ENCODE assay signal across 8 cellular contexts in the genomic region with DNA sequence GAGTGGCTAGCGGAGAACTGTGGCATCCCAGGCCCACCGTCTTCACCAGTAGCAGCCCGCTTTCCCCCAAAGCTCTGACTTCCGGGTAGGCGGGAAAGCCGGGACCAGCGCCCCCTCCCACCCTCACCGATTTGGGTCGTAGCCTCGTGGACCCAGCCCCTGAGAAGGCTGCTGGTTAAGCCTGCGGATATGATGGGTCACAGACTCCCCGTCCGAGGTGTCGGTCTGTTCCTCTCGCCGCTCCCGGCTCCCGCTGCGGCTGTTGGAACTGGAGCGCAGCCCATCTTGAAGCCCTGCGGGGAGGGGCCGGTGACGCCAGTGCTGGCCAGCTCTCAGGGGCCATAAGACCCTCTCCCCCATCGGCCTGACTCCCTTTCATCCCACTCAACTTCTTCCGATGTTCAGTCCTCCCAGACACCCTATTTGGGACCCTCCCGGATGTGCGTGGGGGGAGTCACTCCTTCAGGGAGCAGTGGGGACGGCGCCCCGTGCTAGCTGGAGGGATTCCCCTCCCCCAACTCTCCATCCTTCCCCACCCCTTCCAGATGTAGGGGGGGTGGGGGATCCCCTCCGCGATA. TPM values are rescaled to one million over a fixed set of nuclear protein-coding genes. Genes with fewer than 3 reads are reported as not detected.
DNase-seq lines count a peak whose midpoint lies in the region; ATAC-seq and TF ChIP-seq lines count a peak whose summit lies in the region.

No MANE protein-coding gene starts in this region.

- H3K36me3 ChIP-seq in SU-DHL-6 (ENCODE audit: low read length), result peaks cover 21% of the 10 kb centered on the region; the same call in 1 of the 2 replicates
- H3K36me3 ChIP-seq in thyroid gland, result peaks cover 26 to 33% of the 10 kb centered on the region in 2 donors

- H3K27ac ChIP-seq in SU-DHL-6 (ENCODE audit: low read depth, low read length) (peak overlapping the region; percentile 82), thyroid gland (peak overlapping the region; percentile 94 to 99 (median 95))

- peak overlapping the region; percentile 79 for H3K9ac ChIP-seq in SU-DHL-6 (ENCODE audit: low read length)

- H3K9me3 Mint-ChIP-seq in effector memory CD8-positive, alpha-beta T cell, result no peaks in the 10 kb centered on the region
- H3K9me3 Mint-ChIP-seq in memory B cell, result no peaks in the 10 kb centered on the region

- ATAC-seq in GM21526 (IDR thresholded peaks at IDR 0.05; ENCODE audit: low FRiP score, unreplicated experiment), result peak; percentile 1
- no peak for ATAC-seq in effector memory CD8-positive, alpha-beta T cell (replicated peaks)
- no peak for ATAC-seq in memory B cell (ENCODE audit: low read depth)
- ATAC-seq in HG02623 (IDR thresholded peaks at IDR 0.05; ENCODE audit: unreplicated experiment), result no peak
- ATAC-seq in HG02798 (IDR thresholded peaks at IDR 0.05; ENCODE audit: poor library complexity, unreplicated experiment), result no peak

- H3K36me3 Mint-ChIP-seq in effector memory CD8-positive, alpha-beta T cell (ENCODE audit: insufficient read depth), result peaks cover 64% of the 10 kb centered on the region
- H3K36me3 Mint-ChIP-seq in memory B cell, result peaks cover 23% of the 10 kb centered on the region

- H3K27me3 ChIP-seq in SU-DHL-6 (ENCODE audit: low read length) (no peaks in the 10 kb centered on the region), thyroid gland (no peaks in the 10 kb centered on the region)

- peak overlapping the region; percentile 82 for H2AFZ ChIP-seq in SU-DHL-6 (ENCODE audit: low read depth, low read length, severe bottlenecking)

- H3K9me2 ChIP-seq in SU-DHL-6 (replicated peaks; ENCODE audit: insufficient read depth, low read length), result no peaks in the 10 kb centered on the region

- no peak for TF ChIP-seq POLR2A in thyroid gland (IDR thresholded peaks at IDR 0.05)

- intact Hi-C loops in thyroid gland (cut with DNase I), result no loop called here

- H3K9me3 ChIP-seq in SU-DHL-6 (ENCODE audit: insufficient read depth, low read length) (no peaks in the 10 kb centered on the region), thyroid gland (no peaks in the 10 kb centered on the region)

- H3K79me2 ChIP-seq in SU-DHL-6 (ENCODE audit: insufficient read depth, low read length), result peaks cover 41% of the 10 kb centered on the region

- H3K4me1 ChIP-seq in thyroid gland, result peaks cover 19 to 21% of the 10 kb centered on the region in 2 donors

- peak overlapping the region; percentile 94 to 98 for H3K4me3 Mint-ChIP-seq in effector memory CD8-positive, alpha-beta T cell
- peak overlapping the region; percentile 98 for H3K4me3 Mint-ChIP-seq in memory B cell

- H3K4me2 ChIP-seq in SU-DHL-6 (ENCODE audit: low read depth, low read length, poor library complexity, severe bottlenecking), result peak overlapping the region; percentile 69

- peaks cover 3% of the 10 kb centered on the region; the same call in 1 of the 2 replicates for H4K20me1 ChIP-seq in SU-DHL-6 (ENCODE audit: low read depth, low read length)

- peak; percentile 50 for DNase-seq in AG08396 (ENCODE audit: low spot score)
- DNase-seq in effector memory CD8-positive, alpha-beta T cell, result peak in 1 of 3 experiments; percentile 22
- DNase-seq in memory B cell (ENCODE audit: low spot score in 2 of 2), result peak in 1 of 2 donors; percentile 23
- DNase-seq in thyroid gland, result peak; percentile 57 to 59

- peak overlapping the region; percentile 81 for H3K4me3 ChIP-seq in SU-DHL-6 (ENCODE audit: insufficient read depth, low read length, poor library complexity, severe bottlenecking)
- H3K4me3 ChIP-seq in thyroid gland (replicated peaks in 1 of 3), result peak overlapping the region; percentile 43 to 98 (median 94)

- H3K27me3 Mint-ChIP-seq in effector memory CD8-positive, alpha-beta T cell, result no peaks in the 10 kb centered on the region
- H3K27me3 Mint-ChIP-seq in memory B cell, result no peaks in the 10 kb centered on the region

- H3F3A ChIP-seq in SU-DHL-6 (ENCODE audit: insufficient read depth), result peaks cover 13% of the 10 kb centered on the region; the same call in 1 of the 2 replicates

- H3K4me1 Mint-ChIP-seq in effector memory CD8-positive, alpha-beta T cell (ENCODE audit: low read depth in 2 of 2), result peaks cover 30 to 33% of the 10 kb centered on the region in 2 donors
- H3K4me1 Mint-ChIP-seq in memory B cell, result peaks cover 22% of the 10 kb centered on the region

- TF ChIP-seq CTCF in SU-DHL-6 (IDR thresholded peaks at IDR 0.05; ENCODE audit: insufficient read depth, low read length, poor library complexity, severe bottlenecking), result no peak
- no peak for TF ChIP-seq CTCF in thyroid gland (IDR thresholded peaks at IDR 0.05)

- peak overlapping the region; percentile 99 for H3K27ac Mint-ChIP-seq in effector memory CD8-positive, alpha-beta T cell
- peak overlapping the region; percentile 97 for H3K27ac Mint-ChIP-seq in memory B cell

- WGBS in thyroid gland, 2 donors, result 1 to 2% methylated on average over 18 to 26 of the region's 32 CpGs

RNA-seq across cellular contexts. Expression of a gene that starts 0.8 kb away (rescaled TPM):
- 10 to 100 TPM; 33.9 to 77.7 (median 37.7) TPM for total RNA-seq in thyroid gland

RNA-seq across cellular contexts. Expression of a gene that starts 1.6 kb away (rescaled TPM):
- 10 to 100 TPM in 2 of 4 donors, 1 to 10 TPM in 2; 7.4 to 18.0 (median 12.2) TPM for total RNA-seq in thyroid gland

RNA-seq across cellular contexts. Expression of a gene that starts 15.7 kb away (rescaled TPM):
- total RNA-seq in thyroid gland, result 10 to 100 TPM; 41.4 to 47.1 (median 43.5) TPM
